ENCODE assay signal across 11 cellular contexts in the genomic region with DNA sequence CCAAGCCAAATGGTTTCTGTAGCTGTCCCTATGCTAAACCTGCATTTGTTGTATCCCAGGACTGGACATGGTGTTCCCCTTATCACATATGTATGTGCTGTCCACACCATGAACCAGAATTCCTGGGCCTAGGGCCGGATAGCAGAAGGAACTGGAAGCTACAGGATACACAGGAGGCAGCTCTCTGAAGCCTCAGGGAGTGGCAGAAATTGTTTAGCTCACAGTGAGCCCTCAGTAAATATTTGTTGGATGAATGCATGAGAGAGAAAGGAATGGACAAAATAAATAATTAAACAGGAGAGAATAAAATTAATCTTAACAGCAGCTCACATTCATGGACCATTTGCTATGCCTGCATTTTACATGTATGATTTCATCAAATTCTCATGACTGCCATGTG. TPM values are rescaled to one million over a fixed set of nuclear protein-coding genes. Genes with fewer than 3 reads are reported as not detected.
DNase-seq lines count a peak whose midpoint lies in the region; TF ChIP-seq lines count a peak whose summit lies in the region.
"Had no signal": no experiment of that assay in that cellular context is flagged by ENCODE, and none has a peak within 500 bp of the region (broad histone marks: within the 10 kb centered on the region; RNA-seq: fewer than 3 reads in every experiment).

No MANE protein-coding gene starts in this region.

- H2AK5ac ChIP-seq in mesenchymal stem cell (ENCODE audit: low read length, severe bottlenecking) = no peak overlapping the region

- peaks cover 7% of the 10 kb centered on the region for H3K79me1 ChIP-seq in mesenchymal stem cell (replicated peaks; ENCODE audit: low read length, poor library complexity, severe bottlenecking)

- H2AFZ ChIP-seq in KMS-11 (ENCODE audit: low read depth) = no peak overlapping the region
- H2AFZ ChIP-seq in mesenchymal stem cell (ENCODE audit: low read depth, low read length) = no peak overlapping the region

- no peaks in the 10 kb centered on the region for H3K9me3 ChIP-seq in BLaER1 treated with 17β-estradiol and CSF1 and Interleukin-3, amounts not matched to agents 10 nM and 100 nM (replicated peaks in 1 of 11)
- H3K9me3 ChIP-seq in mesenchymal stem cell (ENCODE audit: control insufficient read depth, low read length) = no peaks in the 10 kb centered on the region
- H3K9me3 ChIP-seq: uterus had no signal

- H3K9ac ChIP-seq in BLaER1 treated with 17β-estradiol and CSF1 and Interleukin-3, amounts not matched to agents 10 nM and 100 nM = no peak overlapping the region
- H3K9ac ChIP-seq in KMS-11 (no peak overlapping the region), mesenchymal stem cell (ENCODE audit: low read length) (peak overlapping the region; percentile 89)

- H2BK5ac ChIP-seq in mesenchymal stem cell (ENCODE audit: low read depth, low read length, poor library complexity, severe bottlenecking) = no peak overlapping the region

- peaks cover 29 to 45% (median 40%) of the 10 kb centered on the region in 10 experiments for H3K4me1 ChIP-seq in BLaER1 treated with 17β-estradiol and CSF1 and Interleukin-3, amounts not matched to agents 10 nM and 100 nM
- peaks cover 26% of the 10 kb centered on the region for H3K4me1 ChIP-seq in KMS-11 (ENCODE audit: low read depth, poor library complexity, severe bottlenecking)
- peaks cover 20% of the 10 kb centered on the region for H3K4me1 ChIP-seq in mesenchymal stem cell (ENCODE audit: control insufficient read depth, insufficient read depth, low read depth, low read length)

- peak overlapping the region in 1 of 2 experiments; percentile 14 for H3K18ac ChIP-seq in mesenchymal stem cell (ENCODE audit: low read depth in 1 of 2, low read length in 2 of 2)

- no peak overlapping the region for H2BK120ac ChIP-seq in mesenchymal stem cell (ENCODE audit: low read depth, low read length)

- peak overlapping the region; percentile 14 for H4K91ac ChIP-seq in mesenchymal stem cell (ENCODE audit: low read length)

- H3K4ac ChIP-seq in mesenchymal stem cell (ENCODE audit: low read depth in 1 of 2, low read length in 2 of 2) = peak overlapping the region in 1 of 2 experiments; percentile 65

- H2BK12ac ChIP-seq in mesenchymal stem cell (ENCODE audit: low read length in 2 of 2) = no peak overlapping the region

- no peak overlapping the region for H2BK15ac ChIP-seq in mesenchymal stem cell (ENCODE audit: low read depth, poor library complexity, severe bottlenecking)

- WGBS in mesenchymal stem cell = 8% methylated on average over 1 of the region's 1 CpG

- H3K36me3 ChIP-seq in BLaER1 treated with 17β-estradiol and CSF1 and Interleukin-3, amounts not matched to agents 10 nM and 100 nM = peaks cover 0 to 35% (median 25%) of the 10 kb centered on the region in 11 experiments; a peak in 13 of 22 replicates
- H3K36me3 ChIP-seq in KMS-11 (ENCODE audit: insufficient read depth) (no peaks in the 10 kb centered on the region), mesenchymal stem cell (ENCODE audit: control insufficient read depth in 1 of 2, insufficient read depth in 2 of 2, low read depth in 1 of 2, low read length in 2 of 2) (peaks cover 14 to 18% of the 10 kb centered on the region in 2 experiments)
- H3K36me3 ChIP-seq: uterus had no signal

- peaks cover 0 to 5% (median 0%) of the 10 kb centered on the region in 11 experiments; a peak in 1 of 22 replicates for H4K20me1 ChIP-seq in BLaER1 treated with 17β-estradiol and CSF1 and Interleukin-3, amounts not matched to agents 10 nM and 100 nM
- H4K20me1 ChIP-seq in KMS-11 (ENCODE audit: insufficient read depth) = no peaks in the 10 kb centered on the region

- H3K14ac ChIP-seq in mesenchymal stem cell (ENCODE audit: low read length in 2 of 2) = no peak overlapping the region

- H3K27me3 ChIP-seq in BLaER1 treated with 17β-estradiol and CSF1 and Interleukin-3, amounts not matched to agents 10 nM and 100 nM = peaks cover 8 to 23% (median 20%) of the 10 kb centered on the region in 11 experiments
- no peaks in the 10 kb centered on the region for H3K27me3 ChIP-seq in KMS-11 (ENCODE audit: insufficient read depth, low read depth)
- no peaks in the 10 kb centered on the region for H3K27me3 ChIP-seq in mesenchymal stem cell (ENCODE audit: control insufficient read depth in 1 of 2, insufficient read depth in 1 of 2, low read length in 2 of 2)
- H3K27me3 ChIP-seq: uterus had no signal

- H3K79me2 ChIP-seq in KMS-11 (ENCODE audit: insufficient read depth, low read depth) = 0 out of 2 replicates have a peak, but pooled peaks cover 7% of the 10 kb centered on the region

- no peak overlapping the region for H3K4me3 ChIP-seq in BLaER1 treated with 17β-estradiol and CSF1 and Interleukin-3, amounts not matched to agents 10 nM and 100 nM
- no peak overlapping the region for H3K4me3 ChIP-seq in KMS-11 (IDR thresholded peaks at IDR 0.05; ENCODE audit: insufficient read depth, low read depth, low read length)
- H3K4me3 ChIP-seq in mesenchymal stem cell (ENCODE audit: insufficient read depth in 1 of 2, low read depth in 1 of 2, low read length in 2 of 2) = peak overlapping the region in 1 of 2 experiments; percentile 95
- H3K4me3 ChIP-seq: uterus had no signal

- H3K27ac ChIP-seq in BLaER1 treated with 17β-estradiol and CSF1 and Interleukin-3, amounts not matched to agents 10 nM and 100 nM = no peak overlapping the region
- H3K27ac ChIP-seq in KMS-11 = no peak overlapping the region
- H3K27ac ChIP-seq in mesenchymal stem cell (ENCODE audit: low read length, poor library complexity, severe bottlenecking) = peak overlapping the region; percentile 78
- H3K27ac ChIP-seq: uterus had no signal

- DNase-seq in amniotic epithelial cell (ENCODE audit: low read depth) = peak; percentile 63
- peak; percentile 61 for DNase-seq in mesenchymal stem cell
- no peak for DNase-seq in RKO (ENCODE audit: low spot score)
- DNase-seq in inferior parietal cortex (ENCODE audit: extremely low spot score) = no peak
- no peak for DNase-seq in pons (ENCODE audit: low spot score)
- no peak for DNase-seq in NCI-H2227 treated with DMSO at 0.1 percent for 48 hours (lab: John Stamatoyannopoulos, UW)
- DNase-seq: aorta, NCI-H748 treated with DMSO at 0.1 percent for 48 hours, uterus had no signal

- no peak overlapping the region for H3K23ac ChIP-seq in mesenchymal stem cell (ENCODE audit: low read length in 2 of 2)

- peak overlapping the region; percentile 85 to 98 (median 93); a peak in 19 of 22 replicates for H3K4me2 ChIP-seq in BLaER1 treated with 17β-estradiol and CSF1 and Interleukin-3, amounts not matched to agents 10 nM and 100 nM
- H3K4me2 ChIP-seq in KMS-11 = peak overlapping the region; percentile 95
- H3K4me2 ChIP-seq in mesenchymal stem cell (ENCODE audit: low read length, poor library complexity, severe bottlenecking) = peak overlapping the region; percentile 1

- no peak overlapping the region for H4K8ac ChIP-seq in mesenchymal stem cell (ENCODE audit: low read length)

- TF ChIP-seq CTCF in KMS-11 (conservative IDR thresholded peaks at IDR 0.05; ENCODE audit: low read depth, low read length) = no peak

RNA-seq across cellular contexts. Expression of gene NIPAL3, which starts 2.1 kb away (rescaled TPM):
- 21.6 TPM for polyA plus RNA-seq in mesenchymal stem cell (2013, experiment 1 of 2)
- polyA plus RNA-seq in mesenchymal stem cell (2013, experiment 2 of 2) = 21.8 TPM

RNA-seq across cellular contexts. Expression of gene STPG1, which starts 4.1 kb away (rescaled TPM):
- 9.8 TPM for polyA plus RNA-seq in mesenchymal stem cell (2013, experiment 1 of 2)
- 8.9 TPM for polyA plus RNA-seq in mesenchymal stem cell (2013, experiment 2 of 2)

Comparison
In these comparisons a context has a peak if more than half of its experiments do, and no peak if none do; other contexts are left out.
1. H3K4me2 ChIP-seq: peak in every context shown above with its lines; median percentile 95 in KMS-11; 93 in BLaER1 treated with 17β-estradiol and CSF1 and Interleukin-3, amounts not matched to agents 10 nM and 100 nM; 1 in mesenchymal stem cell.
2. DNase-seq: peak in amniotic epithelial cell (single experiment) and mesenchymal stem cell (single experiment); none in RKO (single experiment), inferior parietal cortex (single experiment), pons (single experiment) and NCI-H2227 treated with DMSO at 0.1 percent for 48 hours (single experiment).